In genomic region chr11:2196970-2197770, GRCh38 we compare ENCODE assay signal across 8 cellular contexts. TPM values are rescaled to one million over a fixed set of nuclear protein-coding genes. Genes with fewer than 3 reads are reported as not detected.
A peak's percentile ranks its signal among the peaks of the same experiment; 100 is the strongest.
DNase-seq lines count a peak whose midpoint lies in the region; ATAC-seq, FAIRE-seq and TF ChIP-seq lines count a peak whose summit lies in the region.

No MANE protein-coding gene starts in this region.

- no peak for FAIRE-seq in D721Med (lab: Jason Lieb, UNC)

- no peaks in the 10 kb centered on the region for H3K27me3 ChIP-seq in Peyer's patch

- H3K36me3 Mint-ChIP-seq in activated T-helper 1 cell treated with anti-CD3 and anti-CD28 coated beads, Interleukin-12 subunit alpha, Interleukin-12 subunit beta, Interleukin-2, Interleukin-4 antibody, amounts not matched to agents 30 ng/mL and 10 ng/mL and 1 ng/mL, durations not matched to agents 14 hours and 24 hours and 36 hours (ENCODE audit: low read depth), result no peaks in the 10 kb centered on the region

- peaks cover 4% of the 10 kb centered on the region for H3K27me3 Mint-ChIP-seq in activated T-helper 1 cell treated with anti-CD3 and anti-CD28 coated beads, Interleukin-12 subunit alpha, Interleukin-12 subunit beta, Interleukin-2, Interleukin-4 antibody, amounts not matched to agents 30 ng/mL and 10 ng/mL and 1 ng/mL, durations not matched to agents 14 hours and 24 hours and 36 hours (ENCODE audit: insufficient read depth)

- H3K27ac ChIP-seq in Peyer's patch, result no peak overlapping the region

- H3K4me3 Mint-ChIP-seq in activated T-helper 1 cell treated with anti-CD3 and anti-CD28 coated beads, Interleukin-12 subunit alpha, Interleukin-12 subunit beta, Interleukin-2, Interleukin-4 antibody, amounts not matched to agents 30 ng/mL and 10 ng/mL and 1 ng/mL, durations not matched to agents 14 hours and 24 hours and 36 hours, result no peak overlapping the region

- TF ChIP-seq POLR2A in Peyer's patch (IDR thresholded peaks at IDR 0.05), result no peak

- no peaks in the 10 kb centered on the region for H3K9me3 Mint-ChIP-seq in activated T-helper 1 cell treated with anti-CD3 and anti-CD28 coated beads, Interleukin-12 subunit alpha, Interleukin-12 subunit beta, Interleukin-2, Interleukin-4 antibody, amounts not matched to agents 30 ng/mL and 10 ng/mL and 1 ng/mL, durations not matched to agents 14 hours and 24 hours and 36 hours

- intact Hi-C loops in activated T-helper 1 cell treated with anti-CD3 and anti-CD28 coated beads, Interleukin-12 subunit alpha, Interleukin-12 subunit beta, Interleukin-2, Interleukin-4 antibody, amounts not matched to agents 30 ng/mL and 10 ng/mL and 1 ng/mL, durations not matched to agents 14 hours and 24 hours and 36 hours (cut with micrococcal nuclease), result loop anchor here (1.0 to 10.0 kb wide), 4 partner anchors 108 to 338 kb away; partner anchors contain the start of gene TSSC4

- no peak for ATAC-seq in HG03097 (IDR thresholded peaks at IDR 0.05; ENCODE audit: low FRiP score, unreplicated experiment)

- no peaks in the 10 kb centered on the region for H3K36me3 ChIP-seq in Peyer's patch

- no peaks in the 10 kb centered on the region for H3K9me3 ChIP-seq in Peyer's patch

- TF ChIP-seq CTCF in D721Med (IDR thresholded peaks at IDR 0.05; ENCODE audit: insufficient read depth, missing control alignments) (peak; percentile 58), Peyer's patch (IDR thresholded peaks at IDR 0.05) (peak; percentile 61 to 93 (median 84)), fibroblast of pulmonary artery (IDR thresholded peaks at IDR 0.05; ENCODE audit: low read length, missing control alignments) (peak; percentile 80)

- DNase-seq in D721Med (ENCODE audit: insufficient read length, low spot score), result no peak
- DNase-seq in Peyer's patch, result peak; percentile 66 to 88 (median 87)
- DNase-seq in activated T-helper 1 cell treated with anti-CD3 and anti-CD28 coated beads, Interleukin-12 subunit alpha, Interleukin-12 subunit beta, Interleukin-2, Interleukin-4 antibody, amounts not matched to agents 30 ng/mL and 10 ng/mL and 1 ng/mL, durations not matched to agents 14 hours and 24 hours and 36 hours (ENCODE audit: low spot score), result peak; percentile 55
- DNase-seq in fibroblast of pulmonary artery (ENCODE audit: low read depth), result peak; percentile 66
- peak in 29 of 56 donors; percentile 4 to 75 (median 29) for DNase-seq in nucleus accumbens (lab: John Stamatoyannopoulos, UW)
- peak; percentile 42 for DNase-seq in superior temporal gyrus (ENCODE audit: extremely low spot score)

- H3K4me1 ChIP-seq in Peyer's patch, result peaks cover 0 to 4% (median 0%) of the 10 kb centered on the region in 4 donors

- no peaks in the 10 kb centered on the region for H3K4me1 Mint-ChIP-seq in activated T-helper 1 cell treated with anti-CD3 and anti-CD28 coated beads, Interleukin-12 subunit alpha, Interleukin-12 subunit beta, Interleukin-2, Interleukin-4 antibody, amounts not matched to agents 30 ng/mL and 10 ng/mL and 1 ng/mL, durations not matched to agents 14 hours and 24 hours and 36 hours (ENCODE audit: low read depth)

- H3K4me3 ChIP-seq in Peyer's patch, result no peak overlapping the region
- no peak overlapping the region for H3K4me3 ChIP-seq in fibroblast of pulmonary artery (replicated peaks; ENCODE audit: low read depth, low read length)

- TF ChIP-seq EP300 in Ishikawa (IDR thresholded peaks at IDR 0.05; ENCODE audit: borderline replicate concordance), result no peak

- H3K27ac Mint-ChIP-seq in activated T-helper 1 cell treated with anti-CD3 and anti-CD28 coated beads, Interleukin-12 subunit alpha, Interleukin-12 subunit beta, Interleukin-2, Interleukin-4 antibody, amounts not matched to agents 30 ng/mL and 10 ng/mL and 1 ng/mL, durations not matched to agents 14 hours and 24 hours and 36 hours, result peak overlapping the region; percentile 6

- TF ChIP-seq RAD21 in Ishikawa (IDR thresholded peaks at IDR 0.05; ENCODE audit: low read depth), result peak; percentile 97

TF ChIP-seq in Ishikawa, 13 proteins besides CTCF, POLR2A, EP300 and RAD21:
- no peak for TF ChIP-seq ZBTB7A (IDR thresholded peaks at IDR 0.05; ENCODE audit: low read depth)
- TF ChIP-seq CREB1 (IDR thresholded peaks at IDR 0.05; ENCODE audit: low read depth), result no peak
- no peak for TF ChIP-seq USF1 (IDR thresholded peaks at IDR 0.05)
- no peak for TF ChIP-seq YY1 (IDR thresholded peaks at IDR 0.05; ENCODE audit: low read depth)
- TF ChIP-seq TEAD4 (IDR thresholded peaks at IDR 0.05), result no peak
- TF ChIP-seq EGR1 (IDR thresholded peaks at IDR 0.05), result no peak
- no peak for TF ChIP-seq MAX (IDR thresholded peaks at IDR 0.05)
- no peak for TF ChIP-seq TAF1 (IDR thresholded peaks at IDR 0.05; ENCODE audit: low read depth)
- TF ChIP-seq TCF12 (IDR thresholded peaks at IDR 0.05; ENCODE audit: low read depth), result no peak
- TF ChIP-seq CEBPB (IDR thresholded peaks at IDR 0.05), result no peak
- no peak for TF ChIP-seq REST (IDR thresholded peaks at IDR 0.05; ENCODE audit: low read depth)
- TF ChIP-seq FOXM1 (IDR thresholded peaks at IDR 0.05; ENCODE audit: borderline replicate concordance, low read depth), result no peak
- TF ChIP-seq NFIC (IDR thresholded peaks at IDR 0.05), result no peak
TF ChIP-seq in Ishikawa: peak in this region for 0.

RNA-seq across cellular contexts. Expression of gene TH, which starts 25.6 kb away (rescaled TPM):
- total RNA-seq in Peyer's patch, result 1 to 10 TPM in 1 of 4 donors, not detected in 3; 1.7 TPM
- total RNA-seq in activated T-helper 1 cell treated with anti-CD3 and anti-CD28 coated beads, Interleukin-12 subunit alpha, Interleukin-12 subunit beta, Interleukin-2, Interleukin-4 antibody, amounts not matched to agents 30 ng/mL and 10 ng/mL and 1 ng/mL, durations not matched to agents 14 hours and 24 hours and 36 hours, result not detected in 2 replicates

RNA-seq across cellular contexts. Expression of gene INS, which starts 36.2 kb away (rescaled TPM):
- not detected for total RNA-seq in Peyer's patch
- not detected in 2 replicates for total RNA-seq in activated T-helper 1 cell treated with anti-CD3 and anti-CD28 coated beads, Interleukin-12 subunit alpha, Interleukin-12 subunit beta, Interleukin-2, Interleukin-4 antibody, amounts not matched to agents 30 ng/mL and 10 ng/mL and 1 ng/mL, durations not matched to agents 14 hours and 24 hours and 36 hours

RNA-seq across cellular contexts. Expression of gene IGF2, which starts 58.0 kb away (rescaled TPM):
- 10 to 100 TPM in 1 of 4 donors, 1 to 10 TPM in 3; 1.9 to 15.5 (median 9.5) TPM for total RNA-seq in Peyer's patch
- total RNA-seq in activated T-helper 1 cell treated with anti-CD3 and anti-CD28 coated beads, Interleukin-12 subunit alpha, Interleukin-12 subunit beta, Interleukin-2, Interleukin-4 antibody, amounts not matched to agents 30 ng/mL and 10 ng/mL and 1 ng/mL, durations not matched to agents 14 hours and 24 hours and 36 hours, result 1.2 and 1.5 TPM in 2 replicates
